ENCODE assay signal across 9 cellular contexts in the genomic region with DNA sequence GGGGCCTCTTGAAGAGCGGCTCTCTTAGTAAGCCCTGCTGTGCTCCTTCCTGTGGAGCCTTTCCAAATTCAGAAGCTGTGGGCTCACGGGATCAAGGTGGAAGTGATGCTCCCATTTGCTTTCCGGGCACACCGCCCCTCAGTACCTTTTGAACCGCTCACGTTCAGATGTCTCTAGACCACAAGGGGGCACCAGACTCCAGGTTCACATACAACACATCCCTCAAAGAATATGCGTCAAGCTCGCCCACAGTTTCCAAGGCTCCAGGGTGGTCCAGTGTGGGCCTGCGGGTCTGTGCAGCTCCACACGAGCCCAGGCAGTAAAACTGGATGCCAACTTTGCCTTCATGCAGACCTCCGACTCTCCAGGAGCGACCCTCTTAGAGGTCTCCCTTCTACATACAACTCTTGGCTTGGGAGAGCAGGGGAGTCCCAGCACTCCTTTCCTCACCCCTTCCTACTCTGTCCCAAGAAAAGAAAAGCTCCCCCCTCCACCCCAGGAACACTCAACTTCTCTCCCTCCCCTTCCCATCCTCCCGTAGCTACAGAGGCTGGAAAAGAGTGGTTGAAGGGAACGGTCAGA. TPM values are rescaled to one million over a fixed set of nuclear protein-coding genes. Genes with fewer than 3 reads are reported as not detected.
DNase-seq lines count a peak whose midpoint lies in the region; ATAC-seq and TF ChIP-seq lines count a peak whose summit lies in the region.
"Had no signal": no experiment of that assay in that cellular context is flagged by ENCODE, and none has a peak within 500 bp of the region (broad histone marks: within the 10 kb centered on the region; RNA-seq: fewer than 3 reads in every experiment).

No MANE protein-coding gene starts in this region.

- H3K9me3 Mint-ChIP-seq in neural crest cell: peaks cover 2% of the 10 kb centered on the region

- H3K4me1 Mint-ChIP-seq in neural crest cell: peaks cover 13% of the 10 kb centered on the region

- H3K36me3 ChIP-seq in testis (ENCODE audit: low read depth, missing control alignments): no peaks in the 10 kb centered on the region
- H3K36me3 ChIP-seq: BLaER1 had no signal

- H3K27me3 Mint-ChIP-seq in neural crest cell (ENCODE audit: low read depth): peaks cover 36% of the 10 kb centered on the region

- no peaks in the 10 kb centered on the region for H3K27me3 ChIP-seq in testis
- H3K27me3 ChIP-seq: BLaER1 had no signal

- intact Hi-C loops in testis (cut with DNase I; ENCODE audit: low total_unique reads): no loop called here

- H3K4me3 ChIP-seq in testis: no peak overlapping the region
- H3K4me3 ChIP-seq: BLaER1 had no signal

- 0 to 25% methylated on average over 4 to 7 of the region's 14 CpGs for whole genome bisulfite sequencing in testis, 2 donors

- no peak for TF ChIP-seq POLR2A in testis (IDR thresholded peaks at IDR 0.05)

- no peaks in the 10 kb centered on the region for H3K9me3 ChIP-seq in testis
- H3K9me3 ChIP-seq: BLaER1 had no signal

- peak; percentile 92 for ATAC-seq in HG03354 (IDR thresholded peaks at IDR 0.05; ENCODE audit: poor library complexity, severe bottlenecking, unreplicated experiment)

- no peak overlapping the region for H3K27ac Mint-ChIP-seq in neural crest cell (ENCODE audit: unreplicated experiment)

- no peak overlapping the region for H3K4me3 Mint-ChIP-seq in neural crest cell

- DNase-seq in DMS79 treated with DMSO at 0.1 percent for 48 hours (lab: John Stamatoyannopoulos, UW): peak; percentile 4
- no peak for DNase-seq in DMS79 (lab: John Stamatoyannopoulos, UW)
- DNase-seq in NCI-H82 treated with DMSO at 0.1 percent for 48 hours (lab: John Stamatoyannopoulos, UW; ENCODE audit: unreplicated experiment): peak; percentile 21
- peak; percentile 37 for DNase-seq in activated T-cell treated with anti-CD3 and anti-CD28 coated beads for 1 hour (ENCODE audit: low read depth)
- DNase-seq in fibroblast of gingiva (ENCODE audit: low read depth): peak; percentile 32
- DNase-seq in neural crest cell (ENCODE audit: low read depth, low spot score): peak; percentile 76
- peak; percentile 84 for DNase-seq in testis

- no peak overlapping the region for H3K27ac ChIP-seq in testis
- H3K27ac ChIP-seq: BLaER1 had no signal

- H3K36me3 Mint-ChIP-seq in neural crest cell (ENCODE audit: low read depth): no peaks in the 10 kb centered on the region

- peak; percentile 82 for TF ChIP-seq CTCF in neural crest cell (conservative IDR thresholded peaks at IDR 0.05)
- TF ChIP-seq CTCF in testis (IDR thresholded peaks at IDR 0.05): peak; percentile 26 to 42 (median 39)

- H3K4me1 ChIP-seq in testis: no peaks in the 10 kb centered on the region
- H3K4me1 ChIP-seq: BLaER1 had no signal

RNA-seq across cellular contexts. Expression of a gene that starts 11.0 kb away (rescaled TPM):
- total RNA-seq in neural crest cell (not detected in 2 replicates), testis (1 to 10 TPM; 1.5 to 3.1 TPM)
- polyA plus RNA-seq in testis (ENCODE audit: insufficient read depth, low read depth, low replicate concordance): 0.99 TPM

RNA-seq across cellular contexts. Expression of a gene that starts 57.6 kb away (rescaled TPM):
- total RNA-seq in neural crest cell (not detected in 2 replicates), testis (10 to 100 TPM; 17.0 to 17.1 TPM)
- 2.0 TPM for polyA plus RNA-seq in testis (ENCODE audit: insufficient read depth, low read depth, low replicate concordance)

Comparison
In these comparisons a context has a peak if more than half of its experiments do, and no peak if none do; other contexts are left out.
1. RNA of a gene that starts 57.6 kb away (total RNA-seq): 17.0 to 17.1 TPM in testis; not detected in neural crest cell; every median in the first group is over 10 times any median in the second.